8 cellular contexts compared by ENCODE assay signal in genomic region chr7:92527300-92528187, GRCh38. TPM values are rescaled to one million over a fixed set of nuclear protein-coding genes. Genes with fewer than 3 reads are reported as not detected.
DNase-seq lines count a peak whose midpoint lies in the region; ATAC-seq and TF ChIP-seq lines count a peak whose summit lies in the region.

No MANE protein-coding gene starts in this region.

- H3K36me3 Mint-ChIP-seq in Calu3 (ENCODE audit: insufficient read depth, unreplicated experiment): peaks cover 28% of the 10 kb centered on the region

- intact Hi-C loops in Calu3 (cut with micrococcal nuclease; ENCODE audit: unreplicated experiment): loop anchor here (10.0 kb wide), 2 partner anchors 307 to 527 kb away; partner anchors contain the start of gene CDK6

- peaks cover 14% of the 10 kb centered on the region for H3K4me1 Mint-ChIP-seq in Calu3 (ENCODE audit: low read depth, unreplicated experiment)

- peak overlapping the region; percentile 85 for H3K4me3 Mint-ChIP-seq in Calu3 (ENCODE audit: low read depth, unreplicated experiment)

- H3K9me3 Mint-ChIP-seq in Calu3 (ENCODE audit: low read depth, unreplicated experiment): no peaks in the 10 kb centered on the region

- H3K27ac ChIP-seq in HUES64 (ENCODE audit: low read depth, low read length) (peak overlapping the region; percentile 77), gastroesophageal sphincter (peak overlapping the region; percentile 48 to 89 (median 82)), tibial nerve (peak overlapping the region; percentile 66 to 96 (median 89))

- H3K27me3 Mint-ChIP-seq in Calu3 (ENCODE audit: unreplicated experiment): no peaks in the 10 kb centered on the region

- peak overlapping the region; percentile 82 for H3K9ac ChIP-seq in HUES64 (ENCODE audit: low read depth, low read length)

- ATAC-seq in GM21390 (IDR thresholded peaks at IDR 0.05; ENCODE audit: unreplicated experiment) (peak; percentile 34), gastroesophageal sphincter (peak; percentile 23), omental fat pad (ENCODE audit: low FRiP score) (peak; percentile 52)

- TF ChIP-seq POLR2A in gastroesophageal sphincter (IDR thresholded peaks at IDR 0.05) (no peak), tibial nerve (IDR thresholded peaks at IDR 0.05) (no peak)

- peak; percentile 57 for DNase-seq in Calu3
- peak; percentile 46 to 48 for DNase-seq in SHP77 (lab: John Stamatoyannopoulos, UW)
- peak; percentile 16 for DNase-seq in activated gamma-delta T cell treated with anti-CD3 and anti-CD28 coated beads, Interleukin-2, amount 50 U/mL, for 16 hours (ENCODE audit: low read depth)
- DNase-seq in omental fat pad (ENCODE audit: low spot score): peak; percentile 25
- DNase-seq in tibial nerve (ENCODE audit: low spot score in 2 of 2): peak in 1 of 2 donors; percentile 7

- no TSS peak for BruUV-seq in Calu3 (replicated peaks; lab: Mats Ljungman, UMichigan)

- CTCF ChIA-PET in Calu3 (lab: Charles Lee): interaction anchor here (1.4 kb wide), 1 partner anchor 15 kb away, joined by 3 read pairs; no protein-coding TSS in a partner anchor

- no peaks in the 10 kb centered on the region for H3K9me3 ChIP-seq in HUES64 (ENCODE audit: insufficient read depth, low read depth, low read length)
- no peaks in the 10 kb centered on the region for H3K9me3 ChIP-seq in gastroesophageal sphincter
- H3K9me3 ChIP-seq in tibial nerve: no peaks in the 10 kb centered on the region

- TF ChIP-seq EP300 in gastroesophageal sphincter (IDR thresholded peaks at IDR 0.05) (no peak), tibial nerve (IDR thresholded peaks at IDR 0.05) (no peak)

- H3K4me1 ChIP-seq in HUES64 (ENCODE audit: insufficient read depth, low read length) (peaks cover 10% of the 10 kb centered on the region), gastroesophageal sphincter (peaks cover 0 to 45% (median 11%) of the 10 kb centered on the region in 3 donors), tibial nerve (peaks cover 0 to 49% (median 16%) of the 10 kb centered on the region in 4 donors)

- WGBS in HUES64: 2% methylated on average over 31 of the region's 31 CpGs
- WGBS in gastroesophageal sphincter (ENCODE audit: low coverage in 1 of 2), 2 donors: 0% methylated on average over 13 to 20 of the region's 31 CpGs
- 0 to 1% methylated on average over 29 to 31 of the region's 31 CpGs for WGBS in tibial nerve, 2 donors

- H3K27ac Mint-ChIP-seq in Calu3 (ENCODE audit: unreplicated experiment): no peak overlapping the region

- H3K4me3 ChIP-seq in HUES64 (ENCODE audit: low read length): peak overlapping the region; percentile 82
- H3K4me3 ChIP-seq in gastroesophageal sphincter: peak overlapping the region; percentile 68 to 93
- H3K4me3 ChIP-seq in tibial nerve: peak overlapping the region; percentile 64 to 99 (median 89)

- H3K36me3 ChIP-seq in HUES64 (ENCODE audit: insufficient read depth, low read length) (peaks cover 19% of the 10 kb centered on the region), gastroesophageal sphincter (peaks cover 2 to 30% of the 10 kb centered on the region in 2 donors), tibial nerve (peaks cover 0 to 24% (median 5%) of the 10 kb centered on the region in 3 donors)

- no peaks in the 10 kb centered on the region for H3K27me3 ChIP-seq in HUES64 (ENCODE audit: insufficient read depth, low read length)
- no peaks in the 10 kb centered on the region for H3K27me3 ChIP-seq in gastroesophageal sphincter
- no peaks in the 10 kb centered on the region for H3K27me3 ChIP-seq in tibial nerve

- TF ChIP-seq CTCF in Calu3 (IDR thresholded peaks at IDR 0.05; ENCODE audit: unreplicated experiment): no peak
- TF ChIP-seq CTCF in gastroesophageal sphincter (IDR thresholded peaks at IDR 0.05): peak in 1 of 4 experiments; percentile 21
- no peak for TF ChIP-seq CTCF in omental fat pad (IDR thresholded peaks at IDR 0.05)
- TF ChIP-seq CTCF in tibial nerve (IDR thresholded peaks at IDR 0.05): no peak

RNA-seq across cellular contexts. Expression of gene PEX1, which starts 0.8 kb away (rescaled TPM):
- total RNA-seq in Calu3 (2022) (10.1 and 10.4 TPM in 2 replicates), gastroesophageal sphincter (10 to 100 TPM; 12.7 to 46.4 (median 18.2) TPM), omental fat pad (10 to 100 TPM in 3 of 4 donors, 1 to 10 TPM in 1; 9.8 to 23.5 (median 14.3) TPM), tibial nerve (10 to 100 TPM; 18.4 to 24.6 (median 20.7) TPM)
- polyA plus RNA-seq in HUES64 (2013, experiment 1 of 2): 13.5 TPM
- polyA plus RNA-seq in HUES64 (2013, experiment 2 of 2): 17.9 TPM

RNA-seq across cellular contexts. Expression of gene RBM48, which starts 1.1 kb away (rescaled TPM):
- 8.2 and 10.9 TPM in 2 replicates for total RNA-seq in Calu3 (2022)
- 8.6 TPM for polyA plus RNA-seq in HUES64 (2013, experiment 1 of 2)
- polyA plus RNA-seq in HUES64 (2013, experiment 2 of 2): 9.1 TPM
- 10 to 100 TPM in 2 of 4 donors, 1 to 10 TPM in 2; 6.6 to 19.6 (median 10.8) TPM for total RNA-seq in gastroesophageal sphincter
- 10 to 100 TPM in 3 of 4 donors, 1 to 10 TPM in 1; 8.0 to 16.6 (median 12.1) TPM for total RNA-seq in omental fat pad
- total RNA-seq in tibial nerve: 10 to 100 TPM in 3 of 4 donors, 1 to 10 TPM in 1; 8.5 to 16.3 (median 12.8) TPM

RNA-seq across cellular contexts. Expression of gene ERVW-1, which starts 49.8 kb away (rescaled TPM):
- total RNA-seq in Calu3 (2022) (not detected in 2 replicates), gastroesophageal sphincter (not detected), omental fat pad (not detected), tibial nerve (not detected)
- 0.10 TPM for polyA plus RNA-seq in HUES64 (2013, experiment 1 of 2)
- 0.19 TPM for polyA plus RNA-seq in HUES64 (2013, experiment 2 of 2)
